In the genomic region with DNA sequence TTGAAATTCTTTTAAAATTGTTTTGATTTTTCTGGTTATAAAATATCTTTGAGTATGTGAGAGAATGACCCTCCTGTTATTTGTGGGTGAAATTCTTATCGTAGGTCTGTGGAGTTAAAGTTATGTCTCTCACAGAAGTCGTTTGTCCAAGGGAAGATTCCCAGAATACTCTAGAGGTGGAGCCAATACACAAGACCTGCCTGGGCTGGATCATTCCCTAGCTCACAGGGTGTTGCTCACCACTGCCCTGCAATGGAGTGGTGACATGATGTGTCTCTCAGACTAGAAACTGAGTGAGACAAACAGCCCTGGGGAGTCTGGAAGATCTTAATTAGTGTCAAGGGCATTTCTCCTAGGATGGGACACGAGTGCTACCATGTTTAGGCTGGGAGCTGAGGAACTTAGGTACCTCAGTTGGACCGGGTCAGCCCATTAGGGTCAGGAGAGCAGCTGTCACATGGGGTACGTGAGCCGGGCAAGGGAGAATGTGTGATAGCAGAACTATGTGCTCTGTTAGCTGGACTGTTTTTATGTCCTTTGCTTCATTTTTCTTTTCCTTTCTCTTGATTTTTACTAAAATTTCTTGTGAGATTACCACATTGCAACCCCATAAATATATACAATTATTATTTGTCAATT, we compare ENCODE assay signal across 17 cellular contexts. TPM values are rescaled to one million over a fixed set of nuclear protein-coding genes. Genes with fewer than 3 reads are reported as not detected.
DNase-seq lines count a peak whose midpoint lies in the region; ATAC-seq, FAIRE-seq and TF ChIP-seq lines count a peak whose summit lies in the region.
"Had no signal": no experiment of that assay in that cellular context is flagged by ENCODE, and none has a peak within 500 bp of the region (broad histone marks: within the 10 kb centered on the region; RNA-seq: fewer than 3 reads in every experiment).

No MANE protein-coding gene starts in this region.

- H3K4me1 Mint-ChIP-seq in HFFc6 (ENCODE audit: low read depth) (peaks cover 21% of the 10 kb centered on the region), chondrocyte (ENCODE audit: low read depth) (peaks cover 18% of the 10 kb centered on the region)

- peaks cover 25% of the 10 kb centered on the region for H3K36me3 Mint-ChIP-seq in HFFc6 (ENCODE audit: low read depth)
- peaks cover 20% of the 10 kb centered on the region for H3K36me3 Mint-ChIP-seq in chondrocyte (ENCODE audit: low read depth)

- H3K4me3 Mint-ChIP-seq in HFFc6: no peak overlapping the region
- H3K4me3 Mint-ChIP-seq in chondrocyte (ENCODE audit: unreplicated experiment): no peak overlapping the region
- H3K4me3 Mint-ChIP-seq: type B pancreatic cell had no signal

- TF ChIP-seq RAD21 in A549 (conservative IDR thresholded peaks at IDR 0.05 in 1 of 2, IDR thresholded peaks at IDR 0.05 in 1 of 2): 0 out of 5 replicates have a peak, but pooled peaks of 1 of the 2 experiments have one; percentile 6

- no peak overlapping the region for H3K4me2 ChIP-seq in A549

- H3K4me3 ChIP-seq in A549: no peak overlapping the region
- H3K4me3 ChIP-seq: coronary artery, spleen had no signal

- POLR2A ChIA-PET in A549 (lab: Yijun Ruan, JAX): no interaction called here

- H3K4me1 ChIP-seq in A549: peaks cover 2% of the 10 kb centered on the region; the same call in 2 of the 3 replicates
- H3K4me1 ChIP-seq: parathyroid adenoma, spleen had no signal

- WGBS in A549 (ENCODE audit: missing lambda C conversion rate): 77% methylated on average over 6 of the region's 6 CpGs

- TF ChIP-seq CTCF in A549 (IDR thresholded peaks at IDR 0.05) (no peak), HFFc6 (IDR thresholded peaks at IDR 0.05) (no peak), chondrocyte (IDR thresholded peaks at IDR 0.05) (peak; percentile 55)

- DNase-seq in A549 (ENCODE audit: low read depth in 1 of 2, low spot score in 1 of 2): peak in 1 of 2 experiments; percentile 26
- peak; percentile 28 for DNase-seq in HFFc6
- no peak for DNase-seq in chondrocyte (ENCODE audit: low spot score)
- no peak for DNase-seq in left colon
- DNase-seq in NCI-H2171 (lab: John Stamatoyannopoulos, UW): no peak
- DNase-seq in islet precursor cell: no peak
- DNase-seq in cerebellum (ENCODE audit: low spot score): no peak
- DNase-seq: head of caudate nucleus; NCI-H1436; NCI-H446 treated with DMSO at 0.1 percent for 48 hours; spleen; stimulated activated naive CD4-positive, alpha-beta T cell had no signal

- TF ChIP-seq POLR2A in A549 (IDR thresholded peaks at IDR 0.05; ENCODE audit: low read length): no peak

- no peak overlapping the region for H3K27ac ChIP-seq in A549
- H3K27ac ChIP-seq: coronary artery, parathyroid adenoma, spleen had no signal

- peak; percentile 67 to 72; a peak in 5 of 6 replicates for ATAC-seq in A549
- peak; percentile 41 for ATAC-seq in left colon
- ATAC-seq in HG03159 (IDR thresholded peaks at IDR 0.05; ENCODE audit: unreplicated experiment): no peak

- H3K27ac Mint-ChIP-seq in HFFc6 (peak overlapping the region; percentile 73), chondrocyte (ENCODE audit: unreplicated experiment) (peak overlapping the region; percentile 92)
- H3K27ac Mint-ChIP-seq: type B pancreatic cell had no signal

- no peak for FAIRE-seq in A549 (lab: Jason Lieb, UNC)
- FAIRE-seq: GM18507 had no signal

- CTCF ChIA-PET in A549 (lab: Yijun Ruan, JAX): interaction anchor here (0.9 to 1.2 kb wide), 4 partner anchors 17 to 388 kb away, joined by 3 to 5 read pairs (median 3); no protein-coding TSS in a partner anchor

- H3K9me3 Mint-ChIP-seq in HFFc6: no peaks in the 10 kb centered on the region
- H3K9me3 Mint-ChIP-seq in chondrocyte (ENCODE audit: low read depth): no peaks in the 10 kb centered on the region
- H3K9me3 Mint-ChIP-seq: type B pancreatic cell had no signal

- H3K9me3 ChIP-seq in A549: no peaks in the 10 kb centered on the region
- H3K9me3 ChIP-seq: spleen had no signal

- no peak for TF ChIP-seq EP300 in A549 (IDR thresholded peaks at IDR 0.05)

- H3K27me3 Mint-ChIP-seq in HFFc6 (ENCODE audit: insufficient read depth) (no peaks in the 10 kb centered on the region), chondrocyte (ENCODE audit: low read depth) (no peaks in the 10 kb centered on the region)
- H3K27me3 Mint-ChIP-seq: type B pancreatic cell had no signal

- intact Hi-C loops in left colon (cut with DNase I, micrococcal nuclease): loop anchor here in 1 of 2 donors (10.0 kb wide), 1 partner anchor 94 kb away; no protein-coding TSS in a partner anchor

TF ChIP-seq in A549, 52 proteins besides CTCF, POLR2A, EP300 and RAD21:
- TF ChIP-seq JUNB (IDR thresholded peaks at IDR 0.05): no peak
- no peak for TF ChIP-seq EHMT2 (IDR thresholded peaks at IDR 0.05; ENCODE audit: low read depth)
- no peak for TF ChIP-seq RCOR1 (IDR thresholded peaks at IDR 0.05; ENCODE audit: low read depth, low read length)
- no peak for TF ChIP-seq CBX8 (IDR thresholded peaks at IDR 0.05)
- TF ChIP-seq MAZ (IDR thresholded peaks at IDR 0.05; ENCODE audit: borderline replicate concordance, low read depth, low read length): no peak
- TF ChIP-seq EHF (CRISPR knock-in tag; IDR thresholded peaks at IDR 0.05): no peak
- TF ChIP-seq HOXB5 (CRISPR knock-in tag; IDR thresholded peaks at IDR 0.05): no peak
- no peak for TF ChIP-seq NPAS2 (CRISPR knock-in tag; IDR thresholded peaks at IDR 0.05; ENCODE audit: borderline replicate concordance)
- TF ChIP-seq NR3C1 (IDR thresholded peaks at IDR 0.05): no peak
- no peak for TF ChIP-seq FOXS1 (CRISPR knock-in tag; IDR thresholded peaks at IDR 0.05)
- no peak for TF ChIP-seq FOSL2 (IDR thresholded peaks at IDR 0.05)
- TF ChIP-seq FOSL2 (CRISPR knock-in tag; IDR thresholded peaks at IDR 0.05): no peak
- no peak for TF ChIP-seq ZSCAN20 (CRISPR knock-in tag; IDR thresholded peaks at IDR 0.05)

RNA-seq across cellular contexts. Expression of gene MYO5C, which starts 53.6 kb away (rescaled TPM):
- polyA plus RNA-seq in A549 (2011; rRNA removed) (26.9 and 27.6 TPM in 2 replicates), A549 (2017; fragmentation: RNase III; extraction: RNeasy Plus Mini Kit Qiagen cat#74134 plus additional on column Dnase treatment) (6.2 to 7.1 TPM (median 6.7 TPM) in 3 replicates)
- 6.4 and 7.2 TPM in 2 replicates for polyA plus RNA-seq in A549 (2012; cell fraction: cytosol; rRNA removed)
- 9.0 and 11.7 TPM in 2 replicates for polyA plus RNA-seq in A549 (2012; cell fraction: nucleus; rRNA removed)
- polyA minus RNA-seq in A549 (2011; rRNA and poly(A)+ RNA removed): 45.7 and 64.6 TPM in 2 replicates
- under 1 TPM in 2 of 6 experiments, not detected in 4; 0.02 to 0.10 TPM for total RNA-seq in HFFc6 (2021; fragmentation: NEBNext Ultra II Directional; extraction: Animal tissue kit (Norgen Biotek cat#: 25700))
- total RNA-seq in chondrocyte (0.79 to 2.7 TPM (median 1.4 TPM) in 3 replicates), left colon (10 to 100 TPM; 73.9 to 90.9 TPM), cerebellum (10.4 TPM)
